ENCODE assay signal across 8 cellular contexts in the genomic region with DNA sequence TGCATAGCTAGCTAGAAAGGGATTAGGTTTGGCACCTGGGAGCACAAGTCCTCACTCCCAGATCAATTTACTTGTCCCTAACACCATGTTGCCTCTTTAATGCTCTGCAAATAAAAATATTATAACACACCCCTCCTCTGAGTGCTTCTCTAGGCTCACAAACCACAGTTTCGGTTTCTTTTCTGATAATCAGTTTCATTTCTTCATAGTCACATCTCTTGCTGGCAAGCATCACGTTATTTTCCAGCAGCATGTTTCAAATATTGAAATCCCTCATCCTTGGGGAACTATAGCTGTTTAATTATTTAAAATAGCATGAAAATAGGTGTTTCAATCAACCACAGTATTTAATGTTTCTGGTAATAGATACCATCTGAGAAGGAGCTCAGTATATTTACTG. TPM values are rescaled to one million over a fixed set of nuclear protein-coding genes. Genes with fewer than 3 reads are reported as not detected.
A peak's percentile ranks its signal among the peaks of the same experiment; 100 is the strongest.
DNase-seq lines count a peak whose midpoint lies in the region; ATAC-seq and TF ChIP-seq lines count a peak whose summit lies in the region.

No MANE protein-coding gene starts in this region.

- peak overlapping the region; percentile 75 for H3K4me3 ChIP-seq in ACC112 (ENCODE audit: low read depth, low read length)
- H3K4me3 ChIP-seq in PC-3 (ENCODE audit: low read length): no peak overlapping the region

- CTCF ChIA-PET in PC-3 (lab: Charles Lee): no interaction called here

- no TSS peak for BruUV-seq in PC-3 (replicated peaks; lab: Mats Ljungman, UMichigan)

- H3K79me2 ChIP-seq in ACC112 (ENCODE audit: control insufficient read depth, insufficient read depth, low read length, unreplicated experiment): no peaks in the 10 kb centered on the region
- H3K79me2 ChIP-seq in PC-3 (ENCODE audit: low read length): no peaks in the 10 kb centered on the region

- H3K4me2 ChIP-seq in PC-3 (ENCODE audit: low read length): peak overlapping the region; percentile 32; the same call in 1 of the 2 replicates

- H3K27ac ChIP-seq in ACC112 (ENCODE audit: low read depth, low read length) (peak overlapping the region; percentile 68), PC-3 (ENCODE audit: low read length) (no peak overlapping the region)

- H3K4me1 ChIP-seq in ACC112 (ENCODE audit: control insufficient read depth, insufficient read depth, low read length, unreplicated experiment) (peaks cover 18% of the 10 kb centered on the region), PC-3 (ENCODE audit: insufficient read depth, low read length) (peaks cover 5% of the 10 kb centered on the region)

- in situ Hi-C loops in G401 (cut with HindIII; ENCODE audit: low sequenced_read_pairs): no loop called here

- no peaks in the 10 kb centered on the region for H3K9me3 ChIP-seq in PC-3 (ENCODE audit: low read length)

- POLR2A ChIA-PET in PC-3 (lab: Charles Lee; ENCODE audit: unreplicated experiment): no interaction called here

- ATAC-seq in GM18867 (IDR thresholded peaks at IDR 0.05; ENCODE audit: unreplicated experiment) (peak; percentile 73), HG02981 (IDR thresholded peaks at IDR 0.05; ENCODE audit: unreplicated experiment) (peak; percentile 72), PC-3 (no peak), left lobe of liver (peak; percentile 69)

- no peaks in the 10 kb centered on the region for H4K20me1 ChIP-seq in PC-3 (ENCODE audit: low read length)

- H3K9ac ChIP-seq in PC-3 (ENCODE audit: low read length): no peak overlapping the region

- H3K27me3 ChIP-seq in ACC112 (ENCODE audit: insufficient read depth, low read length) (no peaks in the 10 kb centered on the region), PC-3 (ENCODE audit: low read length) (no peaks in the 10 kb centered on the region)

- H2AFZ ChIP-seq in ACC112 (ENCODE audit: low read length, unreplicated experiment) (peak overlapping the region; percentile 100), PC-3 (ENCODE audit: low read length) (0 out of 2 replicates have a peak overlapping the region, but pooled peaks have one; percentile 28)

- intact Hi-C loops in PC-3 (cut with micrococcal nuclease): no loop called here

- no peaks in the 10 kb centered on the region for H3K9me2 ChIP-seq in PC-3 (replicated peaks; ENCODE audit: low read length)

- no peak for TF ChIP-seq CTCF in PC-3 (conservative IDR thresholded peaks at IDR 0.05; ENCODE audit: low read depth, low read length)

- H3K36me3 ChIP-seq in ACC112 (ENCODE audit: insufficient read depth, low read length) (no peaks in the 10 kb centered on the region), PC-3 (ENCODE audit: low read depth, low read length) (no peaks in the 10 kb centered on the region)

- DNase-seq in PC-3 (no peak), left lobe of liver (ENCODE audit: low spot score) (no peak), G401 (ENCODE audit: low spot score) (no peak), T-helper 9 cell (no peak)
- no peak for DNase-seq in activated CD4-positive, CD25-positive, alpha-beta regulatory T cell (lab: John Stamatoyannopoulos, UW)

- H3F3A ChIP-seq in PC-3 (ENCODE audit: low read length, unreplicated experiment): no peaks in the 10 kb centered on the region

RNA-seq across cellular contexts. Expression of a gene that starts 13.9 kb away (rescaled TPM):
- 42.0 and 61.0 TPM in 2 replicates for total RNA-seq in PC-3 (2014; rRNA removed)
- total RNA-seq in left lobe of liver: 15.2 TPM
- total RNA-seq in G401 (2014; rRNA removed; shearing (Covaris generic)): 35.6 and 62.4 TPM in 2 replicates
